Comparison of ENCODE assay signal across 10 cellular contexts in genomic region chr1:192983349-192983980, GRCh38.
DNase-seq lines count a peak whose midpoint lies in the region; ATAC-seq and TF ChIP-seq lines count a peak whose summit lies in the region.
"Had no signal": no experiment of that assay in that cellular context is flagged by ENCODE, and none has a peak within 500 bp of the region (broad histone marks: within the 10 kb centered on the region; RNA-seq: fewer than 3 reads in every experiment).

No MANE protein-coding gene starts in this region.

- peaks cover 10% of the 10 kb centered on the region for H3K36me3 Mint-ChIP-seq in activated T-helper 1 cell treated with anti-CD3 and anti-CD28 coated beads, Interleukin-12 subunit alpha, Interleukin-12 subunit beta, Interleukin-2, Interleukin-4 antibody, amounts not matched to agents 30 ng/mL and 10 ng/mL and 1 ng/mL, durations not matched to agents 14 hours and 24 hours and 36 hours (ENCODE audit: low read depth)
- H3K36me3 Mint-ChIP-seq in stimulated activated memory B cell treated with anti-CD40 and anti-IgM and Interleukin-4, amounts not matched to agents 10 μg/mL and 1 μg/mL and 100 μg/mL, for 72 hours, result peaks cover 30% of the 10 kb centered on the region

- H3K4me3 Mint-ChIP-seq in activated T-helper 1 cell treated with anti-CD3 and anti-CD28 coated beads, Interleukin-12 subunit alpha, Interleukin-12 subunit beta, Interleukin-2, Interleukin-4 antibody, amounts not matched to agents 30 ng/mL and 10 ng/mL and 1 ng/mL, durations not matched to agents 14 hours and 24 hours and 36 hours, result peak overlapping the region; percentile 41
- no peak overlapping the region for H3K4me3 Mint-ChIP-seq in stimulated activated memory B cell treated with anti-CD40 and anti-IgM and Interleukin-4, amounts not matched to agents 10 μg/mL and 1 μg/mL and 100 μg/mL, for 72 hours

- ATAC-seq in HG02870 (IDR thresholded peaks at IDR 0.05; ENCODE audit: unreplicated experiment) (peak; percentile 82), SK-N-SH treated with all-trans-retinoic acid at 6 μM for 48 hours (no peak)
- ATAC-seq in stimulated activated memory B cell treated with anti-CD40 and anti-IgM and Interleukin-4, amounts not matched to agents 10 μg/mL and 1 μg/mL and 100 μg/mL, for 72 hours, result peak; percentile 55

- peaks cover 56% of the 10 kb centered on the region for H3K4me1 Mint-ChIP-seq in activated T-helper 1 cell treated with anti-CD3 and anti-CD28 coated beads, Interleukin-12 subunit alpha, Interleukin-12 subunit beta, Interleukin-2, Interleukin-4 antibody, amounts not matched to agents 30 ng/mL and 10 ng/mL and 1 ng/mL, durations not matched to agents 14 hours and 24 hours and 36 hours (ENCODE audit: low read depth)
- H3K4me1 Mint-ChIP-seq in stimulated activated memory B cell treated with anti-CD40 and anti-IgM and Interleukin-4, amounts not matched to agents 10 μg/mL and 1 μg/mL and 100 μg/mL, for 72 hours, result peaks cover 7% of the 10 kb centered on the region

- H3K27me3 Mint-ChIP-seq in activated T-helper 1 cell treated with anti-CD3 and anti-CD28 coated beads, Interleukin-12 subunit alpha, Interleukin-12 subunit beta, Interleukin-2, Interleukin-4 antibody, amounts not matched to agents 30 ng/mL and 10 ng/mL and 1 ng/mL, durations not matched to agents 14 hours and 24 hours and 36 hours (ENCODE audit: insufficient read depth), result no peaks in the 10 kb centered on the region
- no peaks in the 10 kb centered on the region for H3K27me3 Mint-ChIP-seq in stimulated activated memory B cell treated with anti-CD40 and anti-IgM and Interleukin-4, amounts not matched to agents 10 μg/mL and 1 μg/mL and 100 μg/mL, for 72 hours

- H3K27ac Mint-ChIP-seq in activated T-helper 1 cell treated with anti-CD3 and anti-CD28 coated beads, Interleukin-12 subunit alpha, Interleukin-12 subunit beta, Interleukin-2, Interleukin-4 antibody, amounts not matched to agents 30 ng/mL and 10 ng/mL and 1 ng/mL, durations not matched to agents 14 hours and 24 hours and 36 hours, result peak overlapping the region; percentile 88
- H3K27ac Mint-ChIP-seq in stimulated activated memory B cell treated with anti-CD40 and anti-IgM and Interleukin-4, amounts not matched to agents 10 μg/mL and 1 μg/mL and 100 μg/mL, for 72 hours, result peak overlapping the region; percentile 20

- intact Hi-C loops in activated T-helper 1 cell treated with anti-CD3 and anti-CD28 coated beads, Interleukin-12 subunit alpha, Interleukin-12 subunit beta, Interleukin-2, Interleukin-4 antibody, amounts not matched to agents 30 ng/mL and 10 ng/mL and 1 ng/mL, durations not matched to agents 14 hours and 24 hours and 36 hours (cut with micrococcal nuclease), result loop anchor here (1.0 to 5.0 kb wide), 6 partner anchors 34 to 343 kb away; partner anchors contain the start of gene CDC73

- no peaks in the 10 kb centered on the region for H3K9me3 Mint-ChIP-seq in activated T-helper 1 cell treated with anti-CD3 and anti-CD28 coated beads, Interleukin-12 subunit alpha, Interleukin-12 subunit beta, Interleukin-2, Interleukin-4 antibody, amounts not matched to agents 30 ng/mL and 10 ng/mL and 1 ng/mL, durations not matched to agents 14 hours and 24 hours and 36 hours
- no peaks in the 10 kb centered on the region for H3K9me3 Mint-ChIP-seq in stimulated activated memory B cell treated with anti-CD40 and anti-IgM and Interleukin-4, amounts not matched to agents 10 μg/mL and 1 μg/mL and 100 μg/mL, for 72 hours

- DNase-seq in activated effector memory CD4-positive, alpha-beta T cell treated with anti-CD3 and anti-CD28 coated beads, Interleukin-2, amount 50 U/mL, for 16 hours, result peak; percentile 70
- DNase-seq in activated effector memory CD4-positive, alpha-beta T cell treated with Interleukin-2 at 50 U/mL for 16 hours, result no peak
- no peak for DNase-seq in activated T-helper 1 cell treated with anti-CD3 and anti-CD28 coated beads, Interleukin-12 subunit alpha, Interleukin-12 subunit beta, Interleukin-2, Interleukin-4 antibody, amounts not matched to agents 30 ng/mL and 10 ng/mL and 1 ng/mL, durations not matched to agents 14 hours and 24 hours and 36 hours (ENCODE audit: low spot score)
- DNase-seq in ureter (ENCODE audit: low spot score), result no peak
- DNase-seq in putamen (ENCODE audit: low spot score), result no peak
- DNase-seq: colonic mucosa, NCI-H2029 had no signal

TF ChIP-seq in SK-N-SH treated with all-trans-retinoic acid at 6 μM for 48 hours, 23 proteins besides CTCF, POLR2A, EP300 and RAD21 (continues in another document):
- TF ChIP-seq ZNF565 (CRISPR knock-in tag; conservative IDR thresholded peaks at IDR 0.05; ENCODE audit: low read depth) (no peak), ESRRG (CRISPR knock-in tag; IDR thresholded peaks at IDR 0.05) (no peak), SNAI2 (CRISPR knock-in tag; IDR thresholded peaks at IDR 0.05) (no peak), ZFP3 (CRISPR knock-in tag; IDR thresholded peaks at IDR 0.05) (no peak), TSHZ2 (CRISPR knock-in tag; IDR thresholded peaks at IDR 0.05) (no peak), TOX (CRISPR knock-in tag; IDR thresholded peaks at IDR 0.05; ENCODE audit: borderline replicate concordance) (no peak), ZC3H10 (CRISPR knock-in tag; IDR thresholded peaks at IDR 0.05) (no peak), CSRNP3 (CRISPR knock-in tag; IDR thresholded peaks at IDR 0.05) (no peak), PPARA (CRISPR knock-in tag; IDR thresholded peaks at IDR 0.05; ENCODE audit: borderline replicate concordance) (no peak), PATZ1 (CRISPR knock-in tag; IDR thresholded peaks at IDR 0.05; ENCODE audit: borderline replicate concordance) (no peak), CSDC2 (CRISPR knock-in tag; IDR thresholded peaks at IDR 0.05) (no peak), CREB5 (CRISPR knock-in tag; IDR thresholded peaks at IDR 0.05; ENCODE audit: low read depth) (no peak), ZFP30 (CRISPR knock-in tag; IDR thresholded peaks at IDR 0.05) (no peak), OSR1 (CRISPR knock-in tag; IDR thresholded peaks at IDR 0.05) (no peak), ZNF70 (CRISPR knock-in tag; IDR thresholded peaks at IDR 0.05) (no peak)
